31 cellular contexts compared by ENCODE assay signal in the genomic region with DNA sequence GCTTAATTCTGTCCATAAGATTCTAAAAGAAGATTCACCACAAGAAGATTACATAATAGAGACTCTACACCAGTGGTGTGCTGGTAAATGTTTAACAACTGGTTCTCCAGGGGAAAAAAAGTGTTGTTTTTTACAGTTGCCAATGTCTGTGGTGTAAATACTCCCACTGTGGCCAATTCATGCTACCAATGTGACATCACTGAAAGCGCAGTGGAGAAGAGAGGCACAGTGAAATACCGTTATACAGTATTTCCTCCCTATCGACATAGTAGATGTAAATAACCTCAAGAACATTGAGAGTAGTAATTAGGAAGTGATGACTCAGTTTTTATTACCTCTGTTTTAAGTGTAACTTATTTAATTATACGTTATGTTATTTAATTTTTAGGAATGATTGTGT. TPM values are rescaled to one million over a fixed set of nuclear protein-coding genes. Genes with fewer than 3 reads are reported as not detected.
"Had no signal": no experiment of that assay in that cellular context is flagged by ENCODE, and none has a peak within 500 bp of the region (broad histone marks: within the 10 kb centered on the region; RNA-seq: fewer than 3 reads in every experiment).

No MANE protein-coding gene starts in this region.

- H3K4me1 ChIP-seq: adrenal gland, pancreas had no signal

- H3K4me3 Mint-ChIP-seq: activated naive CD8-positive, alpha-beta T cell; activated T-cell treated with anti-CD3 and anti-CD28 coated beads, Interleukin-2, amount 50 U/mL, for 4 hours; mesothelial cell of epicardium; natural killer cell treated with Interleukin-12 subunit alpha and Interleukin-12 subunit beta and Interleukin-15 and Interleukin-18, amount 100 ng/mL, for 72 hours; WTC11 had no signal

- DNase-seq: activated CD4-positive, alpha-beta T cell treated with anti-CD3 and anti-CD28 coated beads for 4 hours; activated CD4-positive, alpha-beta T cell treated with anti-CD3 and anti-CD28 coated beads, Interleukin-2, amount 50 U/mL, for 48 hours; activated CD8-positive, alpha-beta memory T cell treated with anti-CD3 and anti-CD28 coated beads, Interleukin-2, amount 50 U/mL, for 48 hours; activated naive CD4-positive, alpha-beta T cell; activated T-cell treated with anti-CD3 and anti-CD28 coated beads, Interleukin-2, amount 50 U/mL, for 4 hours; adrenal gland; central memory CD4-positive, alpha-beta T cell; effector memory CD4-positive, alpha-beta T cell; hypothalamus; left ventricle myocardium superior; mammary epithelial cell; pancreas; psoas muscle; right cardiac atrium; stimulated activated CD4-positive, alpha-beta T cell treated with anti-CD3 and anti-CD28 coated beads, Interleukin-1b, Interleukin-23, amount 100 ng/mL, for 48 hours; stomach; transverse colon; uterus had no signal

- H3K27ac ChIP-seq: adrenal gland, ascending aorta, neutrophil, pancreas, psoas muscle, stomach, transverse colon, uterus had no signal

- H3K36me3 ChIP-seq: adrenal gland, ascending aorta, neutrophil, pancreas, stomach, transverse colon, uterus had no signal

- H3K27ac Mint-ChIP-seq: activated naive CD8-positive, alpha-beta T cell; activated T-helper 2 cell treated with anti-CD3 and anti-CD28 coated beads, Interferon-gamma antibody, Interleukin-2, Interleukin-4, amounts not matched to agents 10 μg/mL and 5 μg/mL and 100 μg/mL, durations not matched to agents 14 hours and 24 hours and 36 hours; mesothelial cell of epicardium; natural killer cell treated with Interleukin-12 subunit alpha and Interleukin-12 subunit beta and Interleukin-15 and Interleukin-18, amount 100 ng/mL, for 72 hours; WTC11 had no signal

- H3K9me3 ChIP-seq: adrenal gland, ascending aorta, neutrophil, pancreas, psoas muscle, stomach, transverse colon, uterus had no signal

- H3K9me3 Mint-ChIP-seq: activated T-cell treated with anti-CD3 and anti-CD28 coated beads, Interleukin-2, amount 50 U/mL, for 4 hours; activated T-helper 2 cell treated with anti-CD3 and anti-CD28 coated beads, Interferon-gamma antibody, Interleukin-2, Interleukin-4, amounts not matched to agents 10 μg/mL and 5 μg/mL and 100 μg/mL, durations not matched to agents 14 hours and 24 hours and 36 hours; natural killer cell treated with Interleukin-12 subunit alpha and Interleukin-12 subunit beta and Interleukin-15 and Interleukin-18, amount 100 ng/mL, for 72 hours had no signal

- ATAC-seq: activated T-cell treated with anti-CD3 and anti-CD28 coated beads, Interleukin-2, amount 50 U/mL, for 4 hours; esophagus mucosa; left ventricle myocardium superior; natural killer cell treated with Interleukin-12 subunit alpha and Interleukin-12 subunit beta and Interleukin-15 and Interleukin-18, amount 100 ng/mL, for 72 hours; pancreas; psoas muscle; right cardiac atrium; WTC11 had no signal

- H3K27me3 ChIP-seq: uterus had no signal

- H3K4me3 ChIP-seq: adrenal gland, ascending aorta, pancreas, psoas muscle, stomach, transverse colon, uterus had no signal

- FAIRE-seq: colon, endothelial cell of umbilical vein, frontal cortex, islet of Langerhans, pancreas had no signal

RNA-seq across cellular contexts. Expression of gene CHRDL2, which starts 4.3 kb away (rescaled TPM):
- total RNA-seq: activated CD8-positive, alpha-beta memory T cell treated with anti-CD3 and anti-CD28 coated beads for 36 hours; activated T-cell treated with anti-CD3 and anti-CD28 coated beads, Interleukin-2, amount 50 U/mL, for 4 hours; activated T-helper 2 cell treated with anti-CD3 and anti-CD28 coated beads, Interferon-gamma antibody, Interleukin-2, Interleukin-4, amounts not matched to agents 10 μg/mL and 5 μg/mL and 100 μg/mL, durations not matched to agents 14 hours and 24 hours and 36 hours; ascending aorta; endothelial cell of umbilical vein; frontal cortex; mammary epithelial cell; natural killer cell treated with Interleukin-12 subunit alpha and Interleukin-12 subunit beta and Interleukin-15 and Interleukin-18, amount 100 ng/mL, for 72 hours had no signal
- polyA plus RNA-seq: endothelial cell of umbilical vein, mammary epithelial cell had no signal
